Comparison of ENCODE assay signal across 36 cellular contexts in the genomic region with DNA sequence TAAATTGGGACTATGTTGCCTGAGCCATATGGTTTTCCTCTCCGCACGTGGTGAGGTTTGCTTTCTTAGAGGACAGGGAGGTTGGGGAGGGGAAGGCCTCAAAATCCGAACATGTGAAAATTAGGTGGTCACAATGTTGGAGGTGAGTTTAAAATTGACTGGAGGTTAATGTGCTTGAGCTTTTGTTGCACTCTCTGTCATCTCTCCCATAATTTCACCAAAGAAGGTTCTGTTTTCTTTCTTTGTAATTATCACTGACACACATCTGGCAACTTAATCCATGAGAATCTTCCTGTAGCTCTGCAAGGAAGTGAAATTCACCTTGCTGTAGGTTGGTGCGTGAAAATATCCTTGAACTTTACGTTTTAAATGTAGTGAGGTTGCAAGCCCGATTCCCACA.
"Had no signal": no experiment of that assay in that cellular context is flagged by ENCODE, and none has a peak within 500 bp of the region (broad histone marks: within the 10 kb centered on the region; RNA-seq: fewer than 3 reads in every experiment).

No MANE protein-coding gene starts in this region.

- H3K27ac Mint-ChIP-seq: activated CD4-positive, alpha-beta T cell treated with anti-CD3 and anti-CD28 coated beads for 36 hours; activated naive CD4-positive, alpha-beta T cell treated with anti-CD3 and anti-CD28 coated beads, Interleukin-2, amount 50 U/mL, for 72 hours; activated T-cell treated with anti-CD3 and anti-CD28 coated beads, Interleukin-2, amount 50 U/mL, for 72 hours; naive thymus-derived CD8-positive, alpha-beta T cell; stimulated activated memory B cell treated with anti-CD40 and anti-IgM and Interleukin-4, amounts not matched to agents 10 μg/mL and 1 μg/mL and 100 μg/mL, for 72 hours; stimulated activated naive CD8-positive, alpha-beta T cell treated with anti-CD3 and anti-CD28 coated beads, Interleukin-15, amount 100 ng/mL, for 72 hours; T-helper 2 cell treated with Interferon-gamma antibody and Interleukin-4, amounts not matched to agents 5 μg/mL and 100 μg/mL, for 36 hours had no signal

- H3K9me3 Mint-ChIP-seq: T-helper 2 cell treated with Interferon-gamma antibody and Interleukin-4, amounts not matched to agents 5 μg/mL and 100 μg/mL, for 36 hours had no signal

- H3K36me3 ChIP-seq: cardiac muscle cell, colonic mucosa, esophagus squamous epithelium, gastrocnemius medialis, ovary, prostate gland, sigmoid colon, upper lobe of left lung, vagina had no signal

- H3K27me3 ChIP-seq: body of pancreas, cardiac muscle cell, colonic mucosa, esophagus squamous epithelium, gastrocnemius medialis, ovary, sigmoid colon, upper lobe of left lung, vagina had no signal

- H3K4me1 Mint-ChIP-seq: activated CD4-positive, alpha-beta T cell treated with anti-CD3 and anti-CD28 coated beads for 36 hours; naive thymus-derived CD8-positive, alpha-beta T cell; stimulated activated memory B cell treated with anti-CD40 and anti-IgM and Interleukin-4, amounts not matched to agents 10 μg/mL and 1 μg/mL and 100 μg/mL, for 72 hours; stimulated activated naive CD8-positive, alpha-beta T cell treated with anti-CD3 and anti-CD28 coated beads, Interleukin-15, amount 100 ng/mL, for 72 hours had no signal

- H3K27ac ChIP-seq: body of pancreas, cardiac muscle cell, colonic mucosa, epithelial cell of prostate, esophagus squamous epithelium, gastrocnemius medialis, ovary, prostate gland, sigmoid colon, upper lobe of left lung, vagina had no signal

- H3K36me3 Mint-ChIP-seq: activated naive CD4-positive, alpha-beta T cell treated with anti-CD3 and anti-CD28 coated beads, Interleukin-2, amount 50 U/mL, for 72 hours; naive thymus-derived CD8-positive, alpha-beta T cell; stimulated activated memory B cell treated with anti-CD40 and anti-IgM and Interleukin-4, amounts not matched to agents 10 μg/mL and 1 μg/mL and 100 μg/mL, for 72 hours had no signal

- H3K4me1 ChIP-seq: body of pancreas, colonic mucosa, esophagus squamous epithelium, gastrocnemius medialis, prostate gland, sigmoid colon, upper lobe of left lung, vagina had no signal

- H3K4me3 ChIP-seq: body of pancreas, cardiac muscle cell, colonic mucosa, esophagus squamous epithelium, gastrocnemius medialis, ovary, prostate gland, sigmoid colon, upper lobe of left lung, vagina had no signal

- DNase-seq: activated CD4-positive, alpha-beta T cell treated with anti-CD3 and anti-CD28 coated beads for 36 hours; activated CD4-positive, CD25-positive, alpha-beta regulatory T cell; activated naive CD4-positive, alpha-beta T cell; activated T-cell treated with anti-CD3 and anti-CD28 coated beads for 4 hours; activated T-cell treated with anti-CD3 and anti-CD28 coated beads, Interleukin-2, amount 50 U/mL, for 72 hours; aorta; body of pancreas; cerebellar nuclear complex; colonic mucosa; effector CD8-positive, alpha-beta T cell; esophagus squamous epithelium; gastrocnemius medialis; glutamatergic neuron; left colon; mammary epithelial cell; midbrain; naive thymus-derived CD8-positive, alpha-beta T cell; ovary; retina; sigmoid colon; small intestine; stimulated activated CD4-positive, alpha-beta T cell treated with anti-CD3 and anti-CD28 coated beads, Interleukin-1b, Interleukin-23, amount 100 ng/mL, for 48 hours; stimulated activated CD4-positive, alpha-beta T cell treated with anti-CD3 and anti-CD28 coated beads, Interleukin-4, amount 100 ng/mL, for 4 hours; stimulated activated CD8-positive, alpha-beta memory T cell treated with anti-CD3 and anti-CD28 coated beads, Interleukin-4, amount 100 ng/mL, for 48 hours; stimulated activated naive CD8-positive, alpha-beta T cell treated with anti-CD3 and anti-CD28 coated beads, Interleukin-15, amount 100 ng/mL, for 72 hours; substantia nigra; T-helper 1 cell; upper lobe of left lung had no signal

- H3K9me3 ChIP-seq: body of pancreas, colonic mucosa, esophagus squamous epithelium, gastrocnemius medialis, ovary, prostate gland, sigmoid colon, upper lobe of left lung, vagina had no signal

- ATAC-seq: activated CD4-positive, alpha-beta T cell treated with anti-CD3 and anti-CD28 coated beads for 36 hours; activated naive CD4-positive, alpha-beta T cell treated with anti-CD3 and anti-CD28 coated beads, Interleukin-2, amount 50 U/mL, for 72 hours; activated T-cell treated with anti-CD3 and anti-CD28 coated beads, Interleukin-2, amount 50 U/mL, for 72 hours; body of pancreas; gastrocnemius medialis; left colon; naive thymus-derived CD8-positive, alpha-beta T cell; stimulated activated memory B cell treated with anti-CD40 and anti-IgM and Interleukin-4, amounts not matched to agents 10 μg/mL and 1 μg/mL and 100 μg/mL, for 72 hours; stimulated activated naive CD8-positive, alpha-beta T cell treated with anti-CD3 and anti-CD28 coated beads, Interleukin-15, amount 100 ng/mL, for 72 hours had no signal

- H3K4me3 Mint-ChIP-seq: activated CD4-positive, alpha-beta T cell treated with anti-CD3 and anti-CD28 coated beads for 36 hours; activated T-cell treated with anti-CD3 and anti-CD28 coated beads, Interleukin-2, amount 50 U/mL, for 72 hours; naive thymus-derived CD8-positive, alpha-beta T cell; neural crest cell; stimulated activated memory B cell treated with anti-CD40 and anti-IgM and Interleukin-4, amounts not matched to agents 10 μg/mL and 1 μg/mL and 100 μg/mL, for 72 hours; stimulated activated naive CD8-positive, alpha-beta T cell treated with anti-CD3 and anti-CD28 coated beads, Interleukin-15, amount 100 ng/mL, for 72 hours; T-helper 2 cell treated with Interferon-gamma antibody and Interleukin-4, amounts not matched to agents 5 μg/mL and 100 μg/mL, for 36 hours had no signal

- H3K27me3 Mint-ChIP-seq: activated CD4-positive, alpha-beta T cell treated with anti-CD3 and anti-CD28 coated beads for 36 hours; naive thymus-derived CD8-positive, alpha-beta T cell; stimulated activated memory B cell treated with anti-CD40 and anti-IgM and Interleukin-4, amounts not matched to agents 10 μg/mL and 1 μg/mL and 100 μg/mL, for 72 hours; stimulated activated naive CD8-positive, alpha-beta T cell treated with anti-CD3 and anti-CD28 coated beads, Interleukin-15, amount 100 ng/mL, for 72 hours had no signal
